11 cellular contexts compared by ENCODE assay signal in the genomic region with DNA sequence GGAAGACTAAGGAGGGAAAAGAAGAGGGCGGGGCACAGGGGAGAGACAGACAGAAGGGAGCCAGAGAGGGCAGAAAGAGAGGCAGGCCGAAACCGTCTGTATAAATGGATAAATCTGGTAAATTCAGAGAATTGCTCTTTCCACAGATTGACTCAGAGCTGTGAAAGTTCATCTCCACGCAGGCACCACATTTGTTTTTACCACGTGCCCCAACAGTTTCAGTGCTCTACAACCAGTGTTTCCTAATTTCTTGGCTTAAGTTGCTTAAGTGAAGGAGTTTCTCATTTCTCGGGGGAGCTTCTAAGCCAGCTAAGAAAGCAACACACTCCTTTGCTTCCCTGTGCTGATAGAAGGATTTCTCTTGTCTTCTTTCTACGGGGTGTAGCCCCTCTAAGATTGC.
DNase-seq lines count a peak whose midpoint lies in the region; ATAC-seq and TF ChIP-seq lines count a peak whose summit lies in the region.
"Had no signal": no experiment of that assay in that cellular context is flagged by ENCODE, and none has a peak within 500 bp of the region (broad histone marks: within the 10 kb centered on the region; RNA-seq: fewer than 3 reads in every experiment).

No MANE protein-coding gene starts in this region.

- no peak overlapping the region for H3K27ac ChIP-seq in aorta (ENCODE audit: low read depth in 1 of 2, low read length in 2 of 2)
- H3K27ac ChIP-seq: brain microvascular endothelial cell had no signal

- H3K9me3 ChIP-seq in aorta (ENCODE audit: control insufficient read depth, low read length): no peaks in the 10 kb centered on the region

- H3K4me3 Mint-ChIP-seq in chondrocyte (ENCODE audit: unreplicated experiment): no peak overlapping the region

- peaks cover 41% of the 10 kb centered on the region for H3K4me1 Mint-ChIP-seq in chondrocyte (ENCODE audit: low read depth)

- peak overlapping the region; percentile 75 for H3K27ac Mint-ChIP-seq in chondrocyte (ENCODE audit: unreplicated experiment)

- H3K27me3 ChIP-seq in aorta (ENCODE audit: control insufficient read depth in 1 of 2, insufficient read depth in 2 of 2, low read length in 1 of 2): no peaks in the 10 kb centered on the region
- H3K27me3 ChIP-seq: brain microvascular endothelial cell had no signal

- H3K4me1 ChIP-seq in aorta (ENCODE audit: control insufficient read depth in 1 of 2, insufficient read depth in 2 of 2, low read length in 2 of 2): no peaks in the 10 kb centered on the region

- no peaks in the 10 kb centered on the region for H3K9me3 Mint-ChIP-seq in chondrocyte (ENCODE audit: low read depth)

- H3K27me3 Mint-ChIP-seq in chondrocyte (ENCODE audit: low read depth): no peaks in the 10 kb centered on the region

- no peak overlapping the region for H3K4me3 ChIP-seq in aorta (ENCODE audit: low read length in 2 of 2)
- H3K4me3 ChIP-seq: skin epidermis had no signal

- peak; percentile 81 for ATAC-seq in aorta (ENCODE audit: low FRiP score)

- 70 to 77% methylated on average over 7 of the region's 7 CpGs for WGBS in aorta, 2 donors

- TF ChIP-seq CTCF in chondrocyte (IDR thresholded peaks at IDR 0.05) (no peak), GM20000 (IDR thresholded peaks at IDR 0.05; ENCODE audit: extremely low read depth, missing control alignments) (no peak)

- peaks cover 0 to 1% of the 10 kb centered on the region in 2 donors for H3K36me3 ChIP-seq in aorta (ENCODE audit: control insufficient read depth in 1 of 2, insufficient read depth in 2 of 2, low read length in 1 of 2)

- peak; percentile 81 for DNase-seq in MV-4-11 (lab: John Stamatoyannopoulos, UW)
- DNase-seq in chondrocyte (ENCODE audit: low spot score): no peak
- DNase-seq in iris pigment epithelial cell (ENCODE audit: low read depth): peak; percentile 47
- no peak for DNase-seq in aorta
- no peak for DNase-seq in NCI-H69 (lab: John Stamatoyannopoulos, UW)
- DNase-seq in posterior vena cava (ENCODE audit: low spot score): no peak
- DNase-seq in GM20000 (ENCODE audit: low spot score): no peak
- DNase-seq: brain microvascular endothelial cell, MM.1S, NCI-H446 had no signal

- peaks cover 18% of the 10 kb centered on the region for H3K36me3 Mint-ChIP-seq in chondrocyte (ENCODE audit: low read depth)

- intact Hi-C loops in aorta (cut with DNase I) (no loop called here), posterior vena cava (cut with DNase I) (loop anchor here in 1 of 2 donors (10.0 kb wide), 1 partner anchor 91 kb away; no protein-coding TSS in a partner anchor)

Comparison
In these comparisons a context has a peak if more than half of its experiments do, and no peak if none do; other contexts are left out.
1. DNase-seq: peak in MV-4-11 (single experiment) and iris pigment epithelial cell (single experiment); none in chondrocyte (single experiment), aorta (0 of 2), NCI-H69 (single experiment), posterior vena cava (single experiment) and GM20000 (single experiment).